In the genomic region with DNA sequence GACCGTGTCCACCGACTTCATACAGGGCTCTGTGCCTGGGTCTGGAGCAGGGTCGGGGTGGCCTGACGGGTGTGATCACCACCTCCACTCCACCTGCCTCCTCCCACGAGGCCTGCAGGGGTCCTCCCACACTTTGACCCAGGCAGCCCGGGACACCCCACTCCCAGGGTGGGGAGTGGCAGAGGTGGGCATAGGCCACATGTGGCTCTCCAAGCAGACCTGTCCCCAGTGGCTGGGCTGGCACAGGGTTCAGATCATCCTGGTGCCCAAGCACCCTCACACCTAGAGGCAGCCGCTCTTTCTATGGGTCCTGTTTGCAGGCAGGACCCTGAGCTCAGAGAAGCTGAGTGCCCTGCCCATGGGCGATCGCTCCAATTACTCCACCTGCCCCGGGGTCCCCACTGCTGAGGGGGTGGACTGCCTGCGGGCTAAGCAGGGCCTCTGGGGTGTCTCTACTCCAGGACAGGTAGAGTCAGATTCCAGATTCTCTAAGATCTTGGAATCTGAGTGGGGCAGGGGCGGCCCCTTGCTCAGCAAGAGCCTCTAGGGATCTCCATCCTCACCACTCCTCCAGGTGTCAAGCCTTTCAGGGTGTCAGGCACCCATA, we compare ENCODE assay signal across 17 cellular contexts. TPM values are rescaled to one million over a fixed set of nuclear protein-coding genes. Genes with fewer than 3 reads are reported as not detected.
"Had no signal": no experiment of that assay in that cellular context is flagged by ENCODE, and none has a peak within 500 bp of the region (broad histone marks: within the 10 kb centered on the region; RNA-seq: fewer than 3 reads in every experiment).

No MANE protein-coding gene starts in this region.

- H3K4me3 Mint-ChIP-seq: activated CD4-positive, alpha-beta T cell treated with anti-CD3 and anti-CD28 coated beads for 36 hours; activated naive CD4-positive, alpha-beta T cell treated with anti-CD3 and anti-CD28 coated beads, Interleukin-2, amount 50 U/mL, for 24 hours; activated T-helper 1 cell treated with anti-CD3 and anti-CD28 coated beads, Interleukin-12 subunit alpha, Interleukin-12 subunit beta, Interleukin-2, Interleukin-4 antibody, amounts not matched to agents 30 ng/mL and 10 ng/mL and 1 ng/mL, durations not matched to agents 14 hours and 24 hours and 36 hours; naive thymus-derived CD8-positive, alpha-beta T cell had no signal

- DNase-seq: activated CD4-positive, alpha-beta T cell treated with anti-CD3 and anti-CD28 coated beads for 36 hours; brain microvascular endothelial cell; dorsolateral prefrontal cortex; hippocampal formation; kidney glomerular epithelial cell; naive thymus-derived CD8-positive, alpha-beta T cell; nucleus accumbens; SJCRH30; stimulated activated naive CD4-positive, alpha-beta T cell treated with Interleukin-2 at 50 U/mL for 16 hours; SW 1271; T-helper 9 cell; upper lobe of right lung had no signal

- H3K36me3 Mint-ChIP-seq: activated naive CD4-positive, alpha-beta T cell treated with anti-CD3 and anti-CD28 coated beads, Interleukin-2, amount 50 U/mL, for 24 hours; naive thymus-derived CD8-positive, alpha-beta T cell had no signal

- H3K9me3 ChIP-seq: prostate gland, SJCRH30, upper lobe of right lung had no signal

- H3K27me3 Mint-ChIP-seq: activated CD4-positive, alpha-beta T cell treated with anti-CD3 and anti-CD28 coated beads for 36 hours; activated naive CD4-positive, alpha-beta T cell treated with anti-CD3 and anti-CD28 coated beads, Interleukin-2, amount 50 U/mL, for 24 hours had no signal

- H3K27me3 ChIP-seq: SJCRH30 had no signal

- H3K4me1 ChIP-seq: prostate gland, SJCRH30 had no signal

- ATAC-seq: activated CD4-positive, alpha-beta T cell treated with anti-CD3 and anti-CD28 coated beads for 36 hours; naive thymus-derived CD8-positive, alpha-beta T cell; sciatic nerve had no signal

- H3K9me3 Mint-ChIP-seq: activated naive CD4-positive, alpha-beta T cell treated with anti-CD3 and anti-CD28 coated beads, Interleukin-2, amount 50 U/mL, for 24 hours; activated T-helper 1 cell treated with anti-CD3 and anti-CD28 coated beads, Interleukin-12 subunit alpha, Interleukin-12 subunit beta, Interleukin-2, Interleukin-4 antibody, amounts not matched to agents 30 ng/mL and 10 ng/mL and 1 ng/mL, durations not matched to agents 14 hours and 24 hours and 36 hours; naive thymus-derived CD8-positive, alpha-beta T cell had no signal

- H3K4me3 ChIP-seq: dorsolateral prefrontal cortex, prostate gland, SJCRH30, upper lobe of right lung had no signal

- H3K27ac Mint-ChIP-seq: activated CD4-positive, alpha-beta T cell treated with anti-CD3 and anti-CD28 coated beads for 36 hours; activated naive CD4-positive, alpha-beta T cell treated with anti-CD3 and anti-CD28 coated beads, Interleukin-2, amount 50 U/mL, for 24 hours; activated T-helper 1 cell treated with anti-CD3 and anti-CD28 coated beads, Interleukin-12 subunit alpha, Interleukin-12 subunit beta, Interleukin-2, Interleukin-4 antibody, amounts not matched to agents 30 ng/mL and 10 ng/mL and 1 ng/mL, durations not matched to agents 14 hours and 24 hours and 36 hours had no signal

- H3K27ac ChIP-seq: brain microvascular endothelial cell, dorsolateral prefrontal cortex, prostate gland, SJCRH30, upper lobe of right lung had no signal

- H3K36me3 ChIP-seq: brain microvascular endothelial cell, prostate gland, SJCRH30, upper lobe of right lung had no signal

RNA-seq across cellular contexts. Expression of a gene that starts 1.4 kb away (rescaled TPM):
- total RNA-seq: cerebellum, SJCRH30 had no signal
